In the genomic region with DNA sequence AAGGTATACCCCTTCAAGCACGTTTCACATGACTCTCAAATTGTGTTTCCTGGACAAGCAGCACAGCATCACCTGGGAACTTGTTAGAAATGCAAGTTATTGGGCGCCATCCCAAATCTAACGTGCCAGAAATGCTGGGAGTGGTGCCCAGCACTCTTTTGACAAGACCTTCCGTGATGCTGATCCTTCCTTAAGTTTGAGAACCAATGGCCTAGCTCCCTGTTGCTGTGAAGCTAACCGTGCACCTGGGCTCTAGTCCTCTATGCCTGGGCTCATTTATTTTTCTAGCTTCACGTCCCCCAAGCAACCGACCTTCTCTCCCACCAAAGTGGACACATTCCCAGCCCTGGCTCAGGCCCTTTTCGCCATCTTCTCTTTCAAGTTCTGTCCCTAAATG, we compare ENCODE assay signal across 1 cellular context.
TF ChIP-seq lines count a peak whose summit lies in the region.

No MANE protein-coding gene starts in this region.

TF ChIP-seq in GM23338, 12 proteins besides CTCF, POLR2A, EP300 and RAD21 (continued from another document):
- TF ChIP-seq, protein P1, sequence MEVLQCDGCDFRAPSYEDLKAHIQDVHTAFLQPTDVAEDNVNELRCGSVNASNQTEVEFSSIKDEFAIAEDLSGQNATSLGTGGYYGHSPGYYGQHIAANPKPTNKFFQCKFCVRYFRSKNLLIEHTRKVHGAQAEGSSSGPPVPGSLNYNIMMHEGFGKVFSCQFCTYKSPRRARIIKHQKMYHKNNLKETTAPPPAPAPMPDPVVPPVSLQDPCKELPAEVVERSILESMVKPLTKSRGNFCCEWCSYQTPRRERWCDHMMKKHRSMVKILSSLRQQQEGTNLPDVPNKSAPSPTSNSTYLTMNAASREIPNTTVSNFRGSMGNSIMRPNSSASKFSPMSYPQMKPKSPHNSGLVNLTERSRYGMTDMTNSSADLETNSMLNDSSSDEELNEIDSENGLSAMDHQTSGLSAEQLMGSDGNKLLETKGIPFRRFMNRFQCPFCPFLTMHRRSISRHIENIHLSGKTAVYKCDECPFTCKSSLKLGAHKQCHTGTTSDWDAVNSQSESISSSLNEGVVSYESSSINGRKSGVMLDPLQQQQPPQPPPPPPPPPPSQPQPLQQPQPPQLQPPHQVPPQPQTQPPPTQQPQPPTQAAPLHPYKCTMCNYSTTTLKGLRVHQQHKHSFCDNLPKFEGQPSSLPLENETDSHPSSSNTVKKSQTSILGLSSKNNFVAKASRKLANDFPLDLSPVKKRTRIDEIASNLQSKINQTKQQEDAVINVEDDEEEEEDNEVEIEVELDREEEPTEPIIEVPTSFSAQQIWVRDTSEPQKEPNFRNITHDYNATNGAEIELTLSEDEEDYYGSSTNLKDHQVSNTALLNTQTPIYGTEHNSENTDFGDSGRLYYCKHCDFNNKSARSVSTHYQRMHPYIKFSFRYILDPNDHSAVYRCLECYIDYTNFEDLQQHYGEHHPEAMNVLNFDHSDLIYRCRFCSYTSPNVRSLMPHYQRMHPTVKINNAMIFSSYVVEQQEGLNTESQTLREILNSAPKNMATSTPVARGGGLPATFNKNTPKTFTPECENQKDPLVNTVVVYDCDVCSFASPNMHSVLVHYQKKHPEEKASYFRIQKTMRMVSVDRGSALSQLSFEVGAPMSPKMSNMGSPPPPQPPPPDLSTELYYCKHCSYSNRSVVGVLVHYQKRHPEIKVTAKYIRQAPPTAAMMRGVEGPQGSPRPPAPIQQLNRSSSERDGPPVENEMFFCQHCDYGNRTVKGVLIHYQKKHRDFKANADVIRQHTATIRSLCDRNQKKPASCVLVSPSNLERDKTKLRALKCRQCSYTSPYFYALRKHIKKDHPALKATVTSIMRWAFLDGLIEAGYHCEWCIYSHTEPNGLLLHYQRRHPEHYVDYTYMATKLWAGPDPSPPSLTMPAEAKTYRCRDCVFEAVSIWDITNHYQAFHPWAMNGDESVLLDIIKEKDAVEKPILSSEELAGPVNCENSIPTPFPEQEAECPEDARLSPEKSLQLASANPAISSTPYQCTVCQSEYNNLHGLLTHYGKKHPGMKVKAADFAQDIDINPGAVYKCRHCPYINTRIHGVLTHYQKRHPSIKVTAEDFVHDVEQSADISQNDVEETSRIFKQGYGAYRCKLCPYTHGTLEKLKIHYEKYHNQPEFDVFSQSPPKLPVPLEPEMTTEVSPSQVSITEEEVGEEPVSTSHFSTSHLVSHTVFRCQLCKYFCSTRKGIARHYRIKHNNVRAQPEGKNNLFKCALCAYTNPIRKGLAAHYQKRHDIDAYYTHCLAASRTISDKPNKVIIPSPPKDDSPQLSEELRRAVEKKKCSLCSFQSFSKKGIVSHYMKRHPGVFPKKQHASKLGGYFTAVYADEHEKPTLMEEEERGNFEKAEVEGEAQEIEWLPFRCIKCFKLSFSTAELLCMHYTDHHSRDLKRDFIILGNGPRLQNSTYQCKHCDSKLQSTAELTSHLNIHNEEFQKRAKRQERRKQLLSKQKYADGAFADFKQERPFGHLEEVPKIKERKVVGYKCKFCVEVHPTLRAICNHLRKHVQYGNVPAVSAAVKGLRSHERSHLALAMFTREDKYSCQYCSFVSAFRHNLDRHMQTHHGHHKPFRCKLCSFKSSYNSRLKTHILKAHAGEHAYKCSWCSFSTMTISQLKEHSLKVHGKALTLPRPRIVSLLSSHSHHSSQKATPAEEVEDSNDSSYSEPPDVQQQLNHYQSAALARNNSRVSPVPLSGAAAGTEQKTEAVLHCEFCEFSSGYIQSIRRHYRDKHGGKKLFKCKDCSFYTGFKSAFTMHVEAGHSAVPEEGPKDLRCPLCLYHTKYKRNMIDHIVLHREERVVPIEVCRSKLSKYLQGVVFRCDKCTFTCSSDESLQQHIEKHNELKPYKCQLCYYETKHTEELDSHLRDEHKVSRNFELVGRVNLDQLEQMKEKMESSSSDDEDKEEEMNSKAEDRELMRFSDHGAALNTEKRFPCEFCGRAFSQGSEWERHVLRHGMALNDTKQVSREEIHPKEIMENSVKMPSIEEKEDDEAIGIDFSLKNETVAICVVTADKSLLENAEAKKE (CRISPR knock-in tag; IDR thresholded peaks at IDR 0.05): no peak
- TF ChIP-seq JUNB (IDR thresholded peaks at IDR 0.05; ENCODE audit: unreplicated experiment) (no peak), ZNF331 (CRISPR knock-in tag; IDR thresholded peaks at IDR 0.05; ENCODE audit: low read depth) (no peak), NANOG (IDR thresholded peaks at IDR 0.05; ENCODE audit: borderline replicate concordance) (no peak), POLR2AphosphoS5 (IDR thresholded peaks at IDR 0.05; ENCODE audit: low read depth) (no peak), EZH2phosphoT487 (IDR thresholded peaks at IDR 0.05; ENCODE audit: unreplicated experiment) (no peak)
- TF ChIP-seq, protein P2, sequence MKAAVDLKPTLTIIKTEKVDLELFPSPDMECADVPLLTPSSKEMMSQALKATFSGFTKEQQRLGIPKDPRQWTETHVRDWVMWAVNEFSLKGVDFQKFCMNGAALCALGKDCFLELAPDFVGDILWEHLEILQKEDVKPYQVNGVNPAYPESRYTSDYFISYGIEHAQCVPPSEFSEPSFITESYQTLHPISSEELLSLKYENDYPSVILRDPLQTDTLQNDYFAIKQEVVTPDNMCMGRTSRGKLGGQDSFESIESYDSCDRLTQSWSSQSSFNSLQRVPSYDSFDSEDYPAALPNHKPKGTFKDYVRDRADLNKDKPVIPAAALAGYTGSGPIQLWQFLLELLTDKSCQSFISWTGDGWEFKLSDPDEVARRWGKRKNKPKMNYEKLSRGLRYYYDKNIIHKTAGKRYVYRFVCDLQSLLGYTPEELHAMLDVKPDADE (IDR thresholded peaks at IDR 0.05): no peak
- TF ChIP-seq, protein P3, sequence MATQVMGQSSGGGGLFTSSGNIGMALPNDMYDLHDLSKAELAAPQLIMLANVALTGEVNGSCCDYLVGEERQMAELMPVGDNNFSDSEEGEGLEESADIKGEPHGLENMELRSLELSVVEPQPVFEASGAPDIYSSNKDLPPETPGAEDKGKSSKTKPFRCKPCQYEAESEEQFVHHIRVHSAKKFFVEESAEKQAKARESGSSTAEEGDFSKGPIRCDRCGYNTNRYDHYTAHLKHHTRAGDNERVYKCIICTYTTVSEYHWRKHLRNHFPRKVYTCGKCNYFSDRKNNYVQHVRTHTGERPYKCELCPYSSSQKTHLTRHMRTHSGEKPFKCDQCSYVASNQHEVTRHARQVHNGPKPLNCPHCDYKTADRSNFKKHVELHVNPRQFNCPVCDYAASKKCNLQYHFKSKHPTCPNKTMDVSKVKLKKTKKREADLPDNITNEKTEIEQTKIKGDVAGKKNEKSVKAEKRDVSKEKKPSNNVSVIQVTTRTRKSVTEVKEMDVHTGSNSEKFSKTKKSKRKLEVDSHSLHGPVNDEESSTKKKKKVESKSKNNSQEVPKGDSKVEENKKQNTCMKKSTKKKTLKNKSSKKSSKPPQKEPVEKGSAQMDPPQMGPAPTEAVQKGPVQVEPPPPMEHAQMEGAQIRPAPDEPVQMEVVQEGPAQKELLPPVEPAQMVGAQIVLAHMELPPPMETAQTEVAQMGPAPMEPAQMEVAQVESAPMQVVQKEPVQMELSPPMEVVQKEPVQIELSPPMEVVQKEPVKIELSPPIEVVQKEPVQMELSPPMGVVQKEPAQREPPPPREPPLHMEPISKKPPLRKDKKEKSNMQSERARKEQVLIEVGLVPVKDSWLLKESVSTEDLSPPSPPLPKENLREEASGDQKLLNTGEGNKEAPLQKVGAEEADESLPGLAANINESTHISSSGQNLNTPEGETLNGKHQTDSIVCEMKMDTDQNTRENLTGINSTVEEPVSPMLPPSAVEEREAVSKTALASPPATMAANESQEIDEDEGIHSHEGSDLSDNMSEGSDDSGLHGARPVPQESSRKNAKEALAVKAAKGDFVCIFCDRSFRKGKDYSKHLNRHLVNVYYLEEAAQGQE (IDR thresholded peaks at IDR 0.05; ENCODE audit: unreplicated experiment): no peak
